8 cellular contexts compared by ENCODE assay signal in genomic region chr22:24270556-24271405, GRCh38. TPM values are rescaled to one million over a fixed set of nuclear protein-coding genes. Genes with fewer than 3 reads are reported as not detected.
A peak's percentile ranks its signal among the peaks of the same experiment; 100 is the strongest.
DNase-seq lines count a peak whose midpoint lies in the region; ATAC-seq and TF ChIP-seq lines count a peak whose summit lies in the region.

Gene SPECC1L (plus strand): TSS chr22:24270831. CDS start chr22:24302232, 31,401 bp downstream.

- peak within 1 kb of the TSS; percentile 90 for H3K4me3 Mint-ChIP-seq in activated B cell treated with CpG ODN at 0.5 μM for 24 hours

- peak; percentile 98 for TF ChIP-seq POLR2A in GM18951 (IDR thresholded peaks at IDR 0.05; ENCODE audit: extremely low read depth, insufficient read depth, insufficient read length)

- CTCF ChIA-PET in activated B cell treated with CpG ODN at 0.5 μM for 24 hours (lab: Charles Lee): no interaction called here

- peaks cover 45% of the 10 kb centered on the region for H3K4me1 Mint-ChIP-seq in activated B cell treated with CpG ODN at 0.5 μM for 24 hours

- in situ Hi-C loops in GM18951 (cut with MboI; ENCODE audit: low sequenced_read_pairs, unreplicated experiment): no loop called here

- intact Hi-C loops in activated B cell treated with CpG ODN at 0.5 μM for 24 hours (cut with micrococcal nuclease): loop anchor here (1.0 to 10.0 kb wide), 5 partner anchors 116 to 356 kb away; partner anchors contain the start of genes GUCD1 and SNRPD3

- TF ChIP-seq CTCF in activated B cell treated with CpG ODN at 0.5 μM for 24 hours (IDR thresholded peaks at IDR 0.05) (no peak), cardiac fibroblast (IDR thresholded peaks at IDR 0.05; ENCODE audit: low read depth, low read length) (no peak)

- H3K27ac Mint-ChIP-seq in activated B cell treated with CpG ODN at 0.5 μM for 24 hours: peak within 1 kb of the TSS; percentile 82

- peak; percentile 81 for ATAC-seq in HG03175 (IDR thresholded peaks at IDR 0.05; ENCODE audit: unreplicated experiment)
- ATAC-seq in activated B cell treated with CpG ODN at 0.5 μM for 24 hours (ENCODE audit: low read depth): peak; percentile 90

- H3K4me3 ChIP-seq in cardiac fibroblast (replicated peaks in 1 of 2; ENCODE audit: low read depth in 2 of 2, low read length in 2 of 2): peak within 1 kb of the TSS; percentile 92 to 98

- no peaks in the 10 kb centered on the region for H3K9me3 Mint-ChIP-seq in activated B cell treated with CpG ODN at 0.5 μM for 24 hours

- DNase-seq in AG08396 (ENCODE audit: low spot score) (peak; percentile 97), NCI-H345 (lab: John Stamatoyannopoulos, UW) (peak; percentile 82), activated B cell treated with CpG ODN at 0.5 μM for 24 hours (peak; percentile 96), cardiac fibroblast (ENCODE audit: low read depth in 2 of 2) (peak; percentile 94 to 96), iris pigment epithelial cell (ENCODE audit: low read depth) (peak; percentile 92)
- peak; percentile 80 to 82 for DNase-seq in stimulated activated CD4-positive, alpha-beta T cell treated with anti-CD3 and anti-CD28 coated beads, Interleukin-12 subunit alpha, Interleukin-12 subunit beta, amount 100 ng/mL, for 24 hours (ENCODE audit: low read depth in 2 of 2)

- no peaks in the 10 kb centered on the region for H3K27me3 Mint-ChIP-seq in activated B cell treated with CpG ODN at 0.5 μM for 24 hours

- POLR2A ChIA-PET in activated B cell treated with CpG ODN at 0.5 μM for 24 hours (lab: Charles Lee): interaction anchor here (0.7 to 1.1 kb wide), 2 partner anchors 29 to 284 kb away, joined by 3 to 4 read pairs; partner anchors contain the start of gene GUCD1

- H3K36me3 Mint-ChIP-seq in activated B cell treated with CpG ODN at 0.5 μM for 24 hours (ENCODE audit: low read depth): peaks cover 3% of the 10 kb centered on the region

RNA-seq across cellular contexts. Expression of gene SPECC1L, which starts in this region (rescaled TPM):
- 59.0 and 64.5 TPM in 2 replicates for total RNA-seq in activated B cell treated with CpG ODN at 0.5 μM for 24 hours

Comparison
In these comparisons a context has a peak if more than half of its experiments do, and no peak if none do; other contexts are left out.
1. Peak in every context shown above with its lines: DNase-seq, ATAC-seq and H3K4me3 ChIP-seq.